10 cellular contexts compared by ENCODE assay signal in the genomic region with DNA sequence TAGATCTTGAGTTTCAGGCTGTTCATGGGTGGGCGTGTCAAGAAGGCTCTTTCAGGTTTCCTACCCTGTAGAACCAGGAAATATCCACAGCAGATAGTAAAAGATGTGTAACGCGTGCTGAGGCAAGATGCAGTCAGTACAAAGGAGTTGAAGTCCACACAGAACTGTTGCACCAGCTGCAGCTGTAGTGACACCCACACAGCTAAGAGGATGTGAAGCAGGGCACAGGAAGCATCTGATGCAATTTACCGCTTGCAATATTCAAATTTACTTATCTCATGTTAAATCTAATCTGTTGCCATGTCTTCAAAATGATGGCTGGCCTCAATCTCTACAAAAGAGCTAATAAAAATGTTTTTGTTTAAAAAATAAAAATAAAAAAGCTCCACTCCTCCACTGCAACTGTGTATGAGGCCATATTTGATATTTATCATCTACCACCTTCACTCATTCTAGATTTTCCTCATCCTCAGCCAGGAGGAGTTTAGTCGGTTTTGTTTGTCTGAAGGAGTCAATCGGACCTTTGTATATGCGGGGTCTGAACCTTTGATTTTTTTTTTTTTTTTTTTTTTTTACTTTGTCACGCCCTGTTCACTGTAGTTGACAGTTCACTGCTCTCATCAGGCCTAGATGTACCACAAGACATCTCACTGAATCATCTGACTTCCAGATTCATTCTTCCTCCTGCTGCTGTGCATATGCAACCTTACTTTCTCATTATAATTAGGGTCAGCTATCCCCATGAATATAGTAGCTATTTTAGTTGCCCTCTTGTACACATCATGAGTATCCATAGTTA.
A peak's percentile ranks its signal among the peaks of the same experiment; 100 is the strongest.
DNase-seq lines count a peak whose midpoint lies in the region; ATAC-seq and TF ChIP-seq lines count a peak whose summit lies in the region.
"Had no signal": no experiment of that assay in that cellular context is flagged by ENCODE, and none has a peak within 500 bp of the region (broad histone marks: within the 10 kb centered on the region; RNA-seq: fewer than 3 reads in every experiment).

No MANE protein-coding gene starts in this region.

- DNase-seq in NCI-H1694 treated with DMSO at 0.1 percent for 48 hours (lab: John Stamatoyannopoulos, UW) (peak; percentile 2), NCI-H1694 (lab: John Stamatoyannopoulos, UW) (no peak), DMS79 (lab: John Stamatoyannopoulos, UW) (no peak), sigmoid colon (no peak), AG20443 (ENCODE audit: low spot score) (no peak)
- peak; percentile 28 for DNase-seq in activated T-cell treated with anti-CD3 and anti-CD28 coated beads, Interleukin-2, amount 50 U/mL, for 1 hour
- peak; percentile 47 for DNase-seq in stimulated activated CD4-positive, alpha-beta T cell treated with anti-CD3 and anti-CD28 coated beads, Interleukin-4, amount 100 ng/mL, for 24 hours

- peak; percentile 46 for ATAC-seq in HG03565 (IDR thresholded peaks at IDR 0.05; ENCODE audit: unreplicated experiment)

- 48 to 55% methylated on average over 8 of the region's 8 CpGs for WGBS in sigmoid colon, 2 donors

- no peak for TF ChIP-seq CTCF in sigmoid colon (IDR thresholded peaks at IDR 0.05)

- no peak for TF ChIP-seq POLR2A in sigmoid colon (IDR thresholded peaks at IDR 0.05)

- H3K27ac ChIP-seq in sigmoid colon, result no peak overlapping the region
- H3K27ac ChIP-seq: 22Rv1, foreskin keratinocyte had no signal

- no peaks in the 10 kb centered on the region for H3K36me3 ChIP-seq in sigmoid colon

- no peaks in the 10 kb centered on the region for H3K27me3 ChIP-seq in sigmoid colon
- H3K27me3 ChIP-seq: foreskin keratinocyte had no signal

- no peak for TF ChIP-seq EP300 in sigmoid colon (IDR thresholded peaks at IDR 0.05)

- intact Hi-C loops in sigmoid colon (cut with DNase I), result no loop called here

- H3K9me3 ChIP-seq in sigmoid colon, result no peaks in the 10 kb centered on the region

- no peak overlapping the region for H3K4me3 ChIP-seq in sigmoid colon

- H3K4me1 ChIP-seq in sigmoid colon, result peaks cover 0 to 5% (median 1%) of the 10 kb centered on the region in 4 donors
- H3K4me1 ChIP-seq: foreskin keratinocyte had no signal

Comparison
In these comparisons a context has a peak if more than half of its experiments do, and no peak if none do; other contexts are left out.
1. DNase-seq: peak in NCI-H1694 treated with DMSO at 0.1 percent for 48 hours (single experiment), activated T-cell treated with anti-CD3 and anti-CD28 coated beads, Interleukin-2, amount 50 U/mL, for 1 hour (single experiment) and stimulated activated CD4-positive, alpha-beta T cell treated with anti-CD3 and anti-CD28 coated beads, Interleukin-4, amount 100 ng/mL, for 24 hours (single experiment); none in NCI-H1694 (single experiment), DMS79 (single experiment), sigmoid colon (single experiment) and AG20443 (single experiment).